ENCODE assay signal across 9 cellular contexts in the genomic region with DNA sequence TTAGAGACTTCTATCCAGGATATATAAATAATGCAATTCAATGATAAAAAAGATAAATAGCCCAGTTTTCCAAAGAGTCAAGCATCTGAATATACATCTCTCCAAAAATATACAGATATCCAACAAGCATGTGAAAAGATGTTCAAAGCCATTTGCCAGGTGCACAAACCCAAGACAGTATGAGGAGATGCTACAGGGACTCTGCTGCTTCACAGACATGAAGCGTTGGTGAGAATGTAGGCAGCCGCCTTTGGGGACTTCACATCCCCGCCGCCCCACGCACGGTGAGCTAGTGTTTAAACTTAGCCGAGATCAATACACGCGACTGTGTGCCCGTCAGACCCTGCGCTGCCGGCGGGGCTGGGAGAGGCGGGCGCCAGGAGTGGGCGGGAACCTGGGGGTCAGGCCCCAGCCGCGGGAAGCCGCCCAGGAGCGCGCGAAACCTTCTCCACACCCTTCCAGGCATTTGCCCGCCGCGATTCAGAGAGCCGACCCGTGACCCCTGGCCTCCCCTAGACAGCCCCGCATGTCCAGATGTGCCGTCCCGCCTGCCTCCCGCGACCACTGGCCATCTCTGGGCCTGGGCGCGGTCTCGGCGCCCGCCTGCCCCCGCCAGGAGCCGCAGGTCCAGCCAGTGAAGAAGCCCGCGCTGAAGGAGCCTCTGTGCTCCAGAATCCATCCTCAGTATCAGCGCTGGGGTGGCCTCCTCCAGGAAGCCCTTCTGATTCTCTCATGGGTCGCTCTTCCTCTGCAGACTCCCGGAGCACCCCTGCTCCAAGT. TPM values are rescaled to one million over a fixed set of nuclear protein-coding genes. Genes with fewer than 3 reads are reported as not detected.
A peak's percentile ranks its signal among the peaks of the same experiment; 100 is the strongest.
DNase-seq lines count a peak whose midpoint lies in the region; ATAC-seq, FAIRE-seq and TF ChIP-seq lines count a peak whose summit lies in the region.
"Had no signal": no experiment of that assay in that cellular context is flagged by ENCODE, and none has a peak within 500 bp of the region (broad histone marks: within the 10 kb centered on the region; RNA-seq: fewer than 3 reads in every experiment).

No MANE protein-coding gene starts in this region.

- H3K27me3 ChIP-seq in HUES6 (ENCODE audit: control insufficient read depth, insufficient read depth, low read length) (peaks cover 81% of the 10 kb centered on the region), right cardiac atrium (ENCODE audit: control insufficient read depth, insufficient read depth) (no peaks in the 10 kb centered on the region), small intestine (ENCODE audit: control insufficient read depth in 2 of 2, insufficient read depth in 2 of 2, low read length in 2 of 2) (peaks cover 3 to 4% of the 10 kb centered on the region in 2 donors)

- intact Hi-C loops in right cardiac atrium (cut with DNase I), result no loop called here

- H3K9me3 ChIP-seq in HUES6 (ENCODE audit: control insufficient read depth, insufficient read depth, low read depth, low read length) (no peaks in the 10 kb centered on the region), right cardiac atrium (ENCODE audit: control insufficient read depth, low read length) (no peaks in the 10 kb centered on the region), small intestine (ENCODE audit: control insufficient read depth, low read depth) (no peaks in the 10 kb centered on the region)

- no peaks in the 10 kb centered on the region for H3K36me3 ChIP-seq in HUES6 (ENCODE audit: control insufficient read depth, insufficient read depth, low read length)
- no peaks in the 10 kb centered on the region for H3K36me3 ChIP-seq in small intestine (ENCODE audit: control insufficient read depth in 2 of 2, insufficient read depth in 2 of 2, low read length in 2 of 2)

- DNase-seq in GM12865 (ENCODE audit: low read depth) (peak; percentile 59), activated T-cell treated with anti-CD3 and anti-CD28 coated beads for 4 hours (peak; percentile 19), right cardiac atrium (peak; percentile 35 to 67 (median 60)), small intestine (no peak), NCI-H2029 treated with DMSO at 0.1 percent for 48 hours (lab: John Stamatoyannopoulos, UW) (no peak)
- DNase-seq in NK-92 treated with Interleukin-12 subunit alpha and Interleukin-12 subunit beta, amount 100 ng/mL, for 24 hours (lab: John Stamatoyannopoulos, UW), result no peak

- H3K9ac ChIP-seq in HUES6 (ENCODE audit: low read length), result peak overlapping the region; percentile 45

- H3K4me3 ChIP-seq in GM12865 (ENCODE audit: low read depth, low read length) (peak overlapping the region; percentile 87), HUES6 (ENCODE audit: low read depth, low read length) (peak overlapping the region; percentile 78), right cardiac atrium (ENCODE audit: low read length) (peak overlapping the region; percentile 41), small intestine (ENCODE audit: low read depth in 1 of 2, low read length in 2 of 2) (peak overlapping the region; percentile 20 to 34)

- WGBS in right cardiac atrium, result under 1% methylated on average over 44 of the region's 44 CpGs
- WGBS in small intestine, 3 donors, result 1 to 2% (median 1%) methylated on average over 43 to 44 of the region's 44 CpGs

- TF ChIP-seq CTCF in GM12865 (IDR thresholded peaks at IDR 0.05; ENCODE audit: insufficient read depth, low read depth, low read length, missing control alignments), result no peak

- H3K27ac ChIP-seq in HUES6 (ENCODE audit: low read depth, low read length) (no peak overlapping the region), right cardiac atrium (ENCODE audit: low read length) (no peak overlapping the region), small intestine (ENCODE audit: low read depth in 1 of 2, low read length in 1 of 2) (no peak overlapping the region)

- H3K4me1 ChIP-seq in HUES6 (ENCODE audit: control insufficient read depth, insufficient read depth, low read length) (peaks cover 16% of the 10 kb centered on the region; the same call in 1 of the 2 replicates), right cardiac atrium (ENCODE audit: control insufficient read depth, insufficient read depth, low read length) (peaks cover 4% of the 10 kb centered on the region), small intestine (ENCODE audit: control insufficient read depth in 2 of 2, insufficient read depth in 1 of 2, low read depth in 1 of 2, low read length in 1 of 2) (no peaks in the 10 kb centered on the region)

- ATAC-seq in GM21423 (IDR thresholded peaks at IDR 0.05; ENCODE audit: unreplicated experiment) (peak; percentile 22), right cardiac atrium (peak; percentile 59 to 72)

- FAIRE-seq in small intestine (lab: Jason Lieb, UNC), result no peak

RNA-seq across cellular contexts. Expression of gene ALOX5, which starts 0.8 kb away (rescaled TPM):
- total RNA-seq in right cardiac atrium, result 10 to 100 TPM; 10.0 to 13.0 (median 12.2) TPM
- polyA plus RNA-seq in right cardiac atrium, result 5.6 TPM
- polyA plus RNA-seq in small intestine, result 10 to 100 TPM in 2 of 3 donors, 1 to 10 TPM in 1; 7.4 to 14.6 (median 13.0) TPM
- total RNA-seq: RPMI7951 had no signal

RNA-seq across cellular contexts. Expression of gene OR13A1, which starts 57.8 kb away (rescaled TPM):
- not detected for total RNA-seq in right cardiac atrium
- polyA plus RNA-seq in right cardiac atrium (not detected), small intestine (under 1 TPM in 1 of 3 donors, not detected in 2; 0.03 TPM)
- total RNA-seq: RPMI7951 had no signal

Comparison
In these comparisons a context has a peak if more than half of its experiments do, and no peak if none do; other contexts are left out.
1. DNase-seq: peak in GM12865 (single experiment), activated T-cell treated with anti-CD3 and anti-CD28 coated beads for 4 hours (single experiment) and right cardiac atrium (3 of 3); none in small intestine (single experiment), NCI-H2029 treated with DMSO at 0.1 percent for 48 hours (single experiment) and NK-92 treated with Interleukin-12 subunit alpha and Interleukin-12 subunit beta, amount 100 ng/mL, for 24 hours (single experiment).
2. H3K4me3 ChIP-seq: peak in every context shown above with its lines; median percentile 87 in GM12865; 78 in HUES6; 41 in right cardiac atrium; 27 in small intestine.